Comparison of ENCODE assay signal across 8 cellular contexts in genomic region chr4:147984065-147984777, GRCh38.
DNase-seq lines count a peak whose midpoint lies in the region; TF ChIP-seq lines count a peak whose summit lies in the region.

No MANE protein-coding gene starts in this region.

- DNase-seq in NCI-H82 (lab: John Stamatoyannopoulos, UW), result peak; percentile 60
- no peak for DNase-seq in NCI-H82 treated with DMSO at 0.1 percent for 48 hours (lab: John Stamatoyannopoulos, UW; ENCODE audit: unreplicated experiment)
- peak; percentile 39 for DNase-seq in HPDE6-E6E7 (ENCODE audit: extremely low spot score)
- peak; percentile 53 for DNase-seq in fibroblast of the aortic adventitia (ENCODE audit: low read depth)
- peak; percentile 37 for DNase-seq in pons (ENCODE audit: low spot score)
- DNase-seq in DMS79 treated with DMSO at 0.1 percent for 48 hours (lab: John Stamatoyannopoulos, UW), result no peak
- no peak for DNase-seq in activated CD8-positive, alpha-beta memory T cell treated with anti-CD3 and anti-CD28 coated beads, Interleukin-2, amount 50 U/mL, for 48 hours

- peak; percentile 86 for TF ChIP-seq CTCF in SU-DHL-6 (IDR thresholded peaks at IDR 0.05; ENCODE audit: insufficient read depth, low read length, poor library complexity, severe bottlenecking)
- TF ChIP-seq CTCF in fibroblast of the aortic adventitia (IDR thresholded peaks at IDR 0.05; ENCODE audit: insufficient read depth, low read length), result peak; percentile 76

- no peak overlapping the region for H3K4me2 ChIP-seq in SU-DHL-6 (ENCODE audit: low read depth, low read length, poor library complexity, severe bottlenecking)

- no peaks in the 10 kb centered on the region for H4K20me1 ChIP-seq in SU-DHL-6 (ENCODE audit: low read depth, low read length)

- no peak overlapping the region for H3K4me3 ChIP-seq in SU-DHL-6 (ENCODE audit: insufficient read depth, low read length, poor library complexity, severe bottlenecking)
- H3K4me3 ChIP-seq in fibroblast of the aortic adventitia (ENCODE audit: low read depth, low read length), result no peak overlapping the region

- H3K9me2 ChIP-seq in SU-DHL-6 (replicated peaks; ENCODE audit: insufficient read depth, low read length), result no peaks in the 10 kb centered on the region

- no peaks in the 10 kb centered on the region for H3K36me3 ChIP-seq in SU-DHL-6 (ENCODE audit: low read length)

- no peaks in the 10 kb centered on the region for H3K27me3 ChIP-seq in SU-DHL-6 (ENCODE audit: low read length)

- H3K9me3 ChIP-seq in SU-DHL-6 (ENCODE audit: insufficient read depth, low read length), result no peaks in the 10 kb centered on the region

- no peak overlapping the region for H3K27ac ChIP-seq in SU-DHL-6 (ENCODE audit: low read depth, low read length)

- no peaks in the 10 kb centered on the region for H3F3A ChIP-seq in SU-DHL-6 (ENCODE audit: insufficient read depth)

- no peak overlapping the region for H3K9ac ChIP-seq in SU-DHL-6 (ENCODE audit: low read length)

- no peak overlapping the region for H2AFZ ChIP-seq in SU-DHL-6 (ENCODE audit: low read depth, low read length, severe bottlenecking)

- H3K79me2 ChIP-seq in SU-DHL-6 (ENCODE audit: insufficient read depth, low read length), result no peaks in the 10 kb centered on the region

Comparison
In these comparisons a context has a peak if more than half of its experiments do, and no peak if none do; other contexts are left out.
1. DNase-seq: peak in NCI-H82 (single experiment), HPDE6-E6E7 (single experiment), fibroblast of the aortic adventitia (single experiment) and pons (single experiment); none in NCI-H82 treated with DMSO at 0.1 percent for 48 hours (single experiment), DMS79 treated with DMSO at 0.1 percent for 48 hours (single experiment) and activated CD8-positive, alpha-beta memory T cell treated with anti-CD3 and anti-CD28 coated beads, Interleukin-2, amount 50 U/mL, for 48 hours (single experiment).